Comparison of ENCODE assay signal across 9 cellular contexts in genomic region chr2:71299507-71299906, GRCh38. TPM values are rescaled to one million over a fixed set of nuclear protein-coding genes. Genes with fewer than 3 reads are reported as not detected.
A peak's percentile ranks its signal among the peaks of the same experiment; 100 is the strongest.
DNase-seq lines count a peak whose midpoint lies in the region; ATAC-seq and TF ChIP-seq lines count a peak whose summit lies in the region.
"Had no signal": no experiment of that assay in that cellular context is flagged by ENCODE, and none has a peak within 500 bp of the region (broad histone marks: within the 10 kb centered on the region; RNA-seq: fewer than 3 reads in every experiment).

No MANE protein-coding gene starts in this region.

- no peak overlapping the region for H3K27ac ChIP-seq in CD4-positive, CD25-positive, alpha-beta regulatory T cell (ENCODE audit: insufficient read depth, low read length, poor library complexity, severe bottlenecking)
- H3K27ac ChIP-seq in GM23248, result no peak overlapping the region
- no peak overlapping the region for H3K27ac ChIP-seq in gastroesophageal sphincter

- H3K4me1 ChIP-seq in CD4-positive, CD25-positive, alpha-beta regulatory T cell (ENCODE audit: control insufficient read depth, insufficient read depth, low read length, poor library complexity, severe bottlenecking), result no peaks in the 10 kb centered on the region
- no peaks in the 10 kb centered on the region for H3K4me1 ChIP-seq in GM23248 (ENCODE audit: insufficient read depth)
- H3K4me1 ChIP-seq in gastroesophageal sphincter, result no peaks in the 10 kb centered on the region

- H3K9me2 ChIP-seq in GM23248 (ENCODE audit: insufficient read depth), result no peaks in the 10 kb centered on the region

- no peak overlapping the region for H3K4me3 Mint-ChIP-seq in CD4-positive, CD25-positive, alpha-beta regulatory T cell
- H3K4me3 Mint-ChIP-seq: naive thymus-derived CD8-positive, alpha-beta T cell had no signal

- H3K36me3 ChIP-seq in CD4-positive, CD25-positive, alpha-beta regulatory T cell (ENCODE audit: control insufficient read depth, insufficient read depth, low read length), result no peaks in the 10 kb centered on the region
- no peaks in the 10 kb centered on the region for H3K36me3 ChIP-seq in GM23248 (ENCODE audit: low read depth)
- no peaks in the 10 kb centered on the region for H3K36me3 ChIP-seq in gastroesophageal sphincter

- H3K27ac Mint-ChIP-seq in CD4-positive, CD25-positive, alpha-beta regulatory T cell, result peak overlapping the region in 1 of 3 donors; percentile 20
- H3K27ac Mint-ChIP-seq: naive thymus-derived CD8-positive, alpha-beta T cell had no signal

- H3K36me3 Mint-ChIP-seq in CD4-positive, CD25-positive, alpha-beta regulatory T cell, result no peaks in the 10 kb centered on the region
- H3K36me3 Mint-ChIP-seq: naive thymus-derived CD8-positive, alpha-beta T cell had no signal

- H4K20me1 ChIP-seq in GM23248 (ENCODE audit: insufficient read depth), result no peaks in the 10 kb centered on the region

- no peak for TF ChIP-seq POLR2A in gastroesophageal sphincter (IDR thresholded peaks at IDR 0.05)

- TF ChIP-seq EP300 in gastroesophageal sphincter (IDR thresholded peaks at IDR 0.05), result no peak

- peaks cover 25% of the 10 kb centered on the region for H3K27me3 Mint-ChIP-seq in CD4-positive, CD25-positive, alpha-beta regulatory T cell

- no peak for ATAC-seq in CD4-positive, CD25-positive, alpha-beta regulatory T cell (ENCODE audit: low read depth in 2 of 2)
- no peak for ATAC-seq in gastroesophageal sphincter
- no peak for ATAC-seq in GM19351 (IDR thresholded peaks at IDR 0.05; ENCODE audit: unreplicated experiment)
- ATAC-seq: naive thymus-derived CD8-positive, alpha-beta T cell had no signal

- DNase-seq in CD4-positive, CD25-positive, alpha-beta regulatory T cell, result peak in 2 of 3 donors; percentile 42 to 48
- DNase-seq in GM23248 (peak; percentile 50), SKM-1 (lab: John Stamatoyannopoulos, UW; ENCODE audit: unreplicated experiment) (peak; percentile 21), stromal cell of bone marrow (ENCODE audit: low read depth) (peak; percentile 21), islet precursor cell (no peak), NCI-H2029 (lab: John Stamatoyannopoulos, UW) (no peak)

- H3K9me3 Mint-ChIP-seq in CD4-positive, CD25-positive, alpha-beta regulatory T cell, result no peaks in the 10 kb centered on the region
- H3K9me3 Mint-ChIP-seq: naive thymus-derived CD8-positive, alpha-beta T cell had no signal

- H3K4me3 ChIP-seq in CD4-positive, CD25-positive, alpha-beta regulatory T cell (ENCODE audit: low read depth, low read length), result no peak overlapping the region
- H3K4me3 ChIP-seq in GM23248 (no peak overlapping the region), gastroesophageal sphincter (no peak overlapping the region)

- peaks cover 2% of the 10 kb centered on the region for H3K27me3 ChIP-seq in CD4-positive, CD25-positive, alpha-beta regulatory T cell (ENCODE audit: control insufficient read depth, insufficient read depth, low read length)
- H3K27me3 ChIP-seq in GM23248 (replicated peaks; ENCODE audit: insufficient read depth), result no peaks in the 10 kb centered on the region
- peaks cover 8% of the 10 kb centered on the region for H3K27me3 ChIP-seq in gastroesophageal sphincter

- H3K9me3 ChIP-seq in CD4-positive, CD25-positive, alpha-beta regulatory T cell (ENCODE audit: control insufficient read depth in 2 of 2, low read length in 2 of 2), result no peaks in the 10 kb centered on the region
- no peaks in the 10 kb centered on the region for H3K9me3 ChIP-seq in GM23248 (ENCODE audit: low read depth)
- no peaks in the 10 kb centered on the region for H3K9me3 ChIP-seq in gastroesophageal sphincter

- 56 to 69% methylated on average over 2 of the region's 2 CpGs for WGBS in GM23248 (ENCODE audit: low coverage in 1 of 2, low lambda C conversion rate in 2 of 2, missing lambda C conversion rate in 2 of 2), 2 experiments
- 40 to 56% methylated on average over 2 of the region's 2 CpGs for WGBS in gastroesophageal sphincter (ENCODE audit: low coverage in 1 of 2), 2 donors

- H3K79me2 ChIP-seq in GM23248 (ENCODE audit: insufficient read depth), result no peaks in the 10 kb centered on the region

- H2AFZ ChIP-seq in GM23248, result 0 out of 2 replicates have a peak overlapping the region, but pooled peaks have one; percentile 4

- H3K9ac ChIP-seq in GM23248, result no peak overlapping the region

- no peak overlapping the region for H3K4me2 ChIP-seq in GM23248 (ENCODE audit: unreplicated experiment)

- in situ Hi-C loops in GM23248 (cut with MboI), result loop anchor here (5.0 kb wide), 1 partner anchor 208 kb away; no protein-coding TSS in a partner anchor

- H3F3A ChIP-seq in GM23248 (ENCODE audit: insufficient read depth), result no peaks in the 10 kb centered on the region

- peak; percentile 63 to 81 (median 70) for TF ChIP-seq CTCF in gastroesophageal sphincter (IDR thresholded peaks at IDR 0.05)

- no peaks in the 10 kb centered on the region for H3K4me1 Mint-ChIP-seq in CD4-positive, CD25-positive, alpha-beta regulatory T cell
- H3K4me1 Mint-ChIP-seq: naive thymus-derived CD8-positive, alpha-beta T cell had no signal

RNA-seq across cellular contexts. Expression of gene ZNF638, which starts 32.1 kb away (rescaled TPM):
- total RNA-seq in CD4-positive, CD25-positive, alpha-beta regulatory T cell, result 119 TPM
- polyA plus RNA-seq in CD4-positive, CD25-positive, alpha-beta regulatory T cell, result 10 to 100 TPM; 32.6 to 47.2 (median 36.1) TPM
- 75.0 and 83.0 TPM in 2 replicates for total RNA-seq in GM23248 (2014; rRNA removed; shearing (Covaris generic))
- polyA plus RNA-seq in GM23248 (2016; fragmentation: Nextera tagmentation; extraction: Ambion mirVana), result 43.5 and 44.0 TPM in 2 replicates
- total RNA-seq in gastroesophageal sphincter, result 100 to 1,000 TPM in 2 of 4 donors, 10 to 100 TPM in 2; 80.7 to 223 (median 122) TPM

Comparison
In these comparisons a context has a peak if more than half of its experiments do, and no peak if none do; other contexts are left out.
1. DNase-seq: peak in CD4-positive, CD25-positive, alpha-beta regulatory T cell (2 of 3), GM23248 (single experiment), SKM-1 (single experiment) and stromal cell of bone marrow (single experiment); none in islet precursor cell (single experiment) and NCI-H2029 (single experiment).